Comparison of ENCODE assay signal across 1 cellular context in genomic region chr17:50149099-50149424, GRCh38.
TF ChIP-seq lines count a peak whose summit lies in the region.

No MANE protein-coding gene starts in this region.

TF ChIP-seq in HepG2, 621 proteins besides CTCF, POLR2A, EP300 and RAD21:
- 0 out of 2 replicates have a peak, but pooled peaks have one; percentile 18 for TF ChIP-seq ZNF772 (CRISPR knock-in tag; IDR thresholded peaks at IDR 0.05)
- peak; percentile 20 for TF ChIP-seq AGO2 (optimal IDR thresholded peaks at IDR 0.05; ENCODE audit: low read depth, low read length)
- TF ChIP-seq PATZ1 (CRISPR knock-in tag; IDR thresholded peaks at IDR 0.05), result peak; percentile 48; the same call in 1 of the 2 replicates
- no peak for TF ChIP-seq ATAD3A (CRISPR knock-in tag; IDR thresholded peaks at IDR 0.05)
- TF ChIP-seq ZNF496 (CRISPR knock-in tag; IDR thresholded peaks at IDR 0.05; ENCODE audit: insufficient replicate concordance), result no peak
- TF ChIP-seq ZNF788 (CRISPR knock-in tag; IDR thresholded peaks at IDR 0.05; ENCODE audit: borderline replicate concordance), result 0 out of 2 replicates have a peak, but pooled peaks have one; percentile 19
- TF ChIP-seq ZNF75D (CRISPR knock-in tag; IDR thresholded peaks at IDR 0.05; ENCODE audit: borderline replicate concordance), result no peak
- TF ChIP-seq ZNF816 (CRISPR knock-in tag; IDR thresholded peaks at IDR 0.05; ENCODE audit: borderline replicate concordance), result 0 out of 2 replicates have a peak, but pooled peaks have one; percentile 35
- TF ChIP-seq MYC (CRISPR knock-in tag; IDR thresholded peaks at IDR 0.05; ENCODE audit: borderline replicate concordance), result 0 out of 2 replicates have a peak, but pooled peaks have one; percentile 4
- peak; percentile 0 for TF ChIP-seq TAF15 (IDR thresholded peaks at IDR 0.05; ENCODE audit: low read depth, low read length, poor library complexity, severe bottlenecking)
- no peak for TF ChIP-seq HIVEP1 (CRISPR knock-in tag; IDR thresholded peaks at IDR 0.05)
- 0 out of 2 replicates have a peak, but pooled peaks have one; percentile 27 for TF ChIP-seq ZNF747 (CRISPR knock-in tag; IDR thresholded peaks at IDR 0.05; ENCODE audit: borderline replicate concordance)
- 0 out of 2 replicates have a peak, but pooled peaks have one; percentile 1 for TF ChIP-seq KLF9 (CRISPR knock-in tag; IDR thresholded peaks at IDR 0.05; ENCODE audit: low read depth)
- 0 out of 2 replicates have a peak, but pooled peaks have one; percentile 8 for TF ChIP-seq ZNF792 (CRISPR knock-in tag; IDR thresholded peaks at IDR 0.05)
- no peak for TF ChIP-seq NR3C1 (CRISPR knock-in tag; IDR thresholded peaks at IDR 0.05)
- TF ChIP-seq ZNF263 (CRISPR knock-in tag; IDR thresholded peaks at IDR 0.05), result peak; percentile 94
- 0 out of 2 replicates have a peak, but pooled peaks have one; percentile 12 for TF ChIP-seq ZNF253 (CRISPR knock-in tag; IDR thresholded peaks at IDR 0.05; ENCODE audit: borderline replicate concordance)
- TF ChIP-seq TAF1 (CRISPR knock-in tag; IDR thresholded peaks at IDR 0.05), result no peak
- TF ChIP-seq ZNF605 (CRISPR knock-in tag; IDR thresholded peaks at IDR 0.05), result peak; percentile 50; the same call in 1 of the 2 replicates
- TF ChIP-seq SNAPC4 (CRISPR knock-in tag; IDR thresholded peaks at IDR 0.05), result no peak
